Comparison of ENCODE assay signal across 26 cellular contexts in the genomic region with DNA sequence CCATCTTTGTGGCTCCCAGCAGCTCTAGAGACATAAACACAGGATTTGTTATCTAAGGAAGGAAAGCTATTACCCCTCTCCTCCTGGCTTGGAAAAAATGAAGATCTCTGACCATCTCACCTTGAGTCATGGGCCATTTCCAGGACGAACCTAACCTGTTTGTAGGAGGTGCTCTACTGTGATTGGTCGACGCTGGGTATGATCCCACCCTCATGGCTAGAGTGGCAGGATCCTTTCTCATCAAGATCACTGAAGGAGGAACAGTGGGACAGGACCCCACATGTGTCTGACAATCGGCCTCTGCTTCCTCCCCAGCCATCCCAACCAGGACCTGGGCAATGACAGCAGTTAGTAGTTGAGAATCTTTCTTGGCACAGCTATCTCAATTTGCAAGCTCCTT.
DNase-seq lines count a peak whose midpoint lies in the region; ATAC-seq, FAIRE-seq and TF ChIP-seq lines count a peak whose summit lies in the region.
"Had no signal": no experiment of that assay in that cellular context is flagged by ENCODE, and none has a peak within 500 bp of the region (broad histone marks: within the 10 kb centered on the region; RNA-seq: fewer than 3 reads in every experiment).

No MANE protein-coding gene starts in this region.

- H4K91ac ChIP-seq in H9 (ENCODE audit: insufficient read length, low read depth, low read length) = no peak overlapping the region

- H4K20me1 ChIP-seq in H9 (ENCODE audit: control insufficient read depth, insufficient read depth, insufficient read length) = no peaks in the 10 kb centered on the region

- peaks cover 8 to 16% of the 10 kb centered on the region in 2 experiments; a peak in 3 of 4 replicates for H3K4me1 Mint-ChIP-seq in H9
- 0 out of 2 replicates have a peak, but pooled peaks cover 3% of the 10 kb centered on the region for H3K4me1 Mint-ChIP-seq in WTC11
- peaks cover 9% of the 10 kb centered on the region for H3K4me1 Mint-ChIP-seq in MCF 10A (ENCODE audit: insufficient read depth, unreplicated experiment)
- H3K4me1 Mint-ChIP-seq: CD4-positive, alpha-beta memory T cell had no signal

- no peaks in the 10 kb centered on the region for H3K23me2 ChIP-seq in H9 (ENCODE audit: insufficient read length, low read depth, low read length, poor library complexity, severe bottlenecking)

- peaks cover 10% of the 10 kb centered on the region; the same call in 1 of the 3 replicates for H3K4me1 ChIP-seq in A549
- H3K4me1 ChIP-seq in H9 (ENCODE audit: insufficient read depth, low read length) = no peaks in the 10 kb centered on the region
- H3K4me1 ChIP-seq: SJCRH30 had no signal

- WGBS in A549 (ENCODE audit: missing lambda C conversion rate) = 22% methylated on average over 3 of the region's 4 CpGs
- no CpG with 5 or more reads among the region's 4 CpGs for WGBS in H9 (ENCODE audit: extremely low coverage, insufficient read length, low lambda C conversion rate)

- TF ChIP-seq CTCF in A549 (IDR thresholded peaks at IDR 0.05) (no peak), H9 (conservative IDR thresholded peaks at IDR 0.05) (no peak), WTC11 (IDR thresholded peaks at IDR 0.05) (no peak), MCF 10A (IDR thresholded peaks at IDR 0.05; ENCODE audit: unreplicated experiment) (no peak)

- no peak overlapping the region for H3K14ac ChIP-seq in H9 (ENCODE audit: insufficient read depth, low read length)

- H3K27me3 ChIP-seq in H9 (ENCODE audit: insufficient read depth, low read length) = no peaks in the 10 kb centered on the region
- H3K27me3 ChIP-seq: MG63, SJCRH30 had no signal

- DNase-seq in A549 (ENCODE audit: low read depth in 1 of 2, low spot score in 1 of 2) = no peak
- DNase-seq in H9 = peak; percentile 45
- no peak for DNase-seq in WTC11 (ENCODE audit: low spot score)
- DNase-seq in iPS-NIHi7 (ENCODE audit: extremely low spot score) = peak; percentile 67
- no peak for DNase-seq in MCF 10A (ENCODE audit: unreplicated experiment)
- DNase-seq in dermis blood vessel endothelial cell = no peak
- DNase-seq in SHP77 (lab: John Stamatoyannopoulos, UW) = no peak
- DNase-seq: C1 segment of cervical spinal cord; CD4-positive, alpha-beta memory T cell; DMS 273 treated with DMSO at 0.1 percent for 48 hours; DMS79; EL; GDM1; GM23248; KBM-7; MG63; NCI-H1105 treated with DMSO at 0.1 percent for 48 hours; NCI-H2029; NCI-H2227 treated with DMSO at 0.1 percent for 48 hours; NCI-H526 treated with DMSO at 0.1 percent for 48 hours; RPMI8226; SJCRH30 had no signal

- H3K79me2 ChIP-seq in H9 (ENCODE audit: insufficient read depth, low read length) = no peaks in the 10 kb centered on the region

- intact Hi-C loops in MCF 10A (cut with micrococcal nuclease) = loop anchor here (10.0 kb wide), 1 partner anchor 152 kb away; no protein-coding TSS in a partner anchor

- TF ChIP-seq RAD21 in A549 (conservative IDR thresholded peaks at IDR 0.05 in 1 of 2, IDR thresholded peaks at IDR 0.05 in 1 of 2) = no peak

- ATAC-seq in A549 = peak in 1 of 2 experiments; percentile 27; a peak in 1 of 6 replicates
- ATAC-seq in WTC11 = peak; percentile 84
- no peak for ATAC-seq in HG02759 (IDR thresholded peaks at IDR 0.05; ENCODE audit: unreplicated experiment)
- ATAC-seq: GM12878, SK-N-SH treated with all-trans-retinoic acid at 6 μM for 48 hours had no signal

- H3K9ac ChIP-seq in H9 (ENCODE audit: extremely low read depth, insufficient read length, low read length) = no peak overlapping the region
- H3K9ac ChIP-seq: GM23248 had no signal

- POLR2A ChIA-PET in A549 (lab: Yijun Ruan, JAX) (no interaction called here), WTC11 (lab: Charles Lee) (no interaction called here), MCF 10A (lab: Yijun Ruan, JAX) (interaction anchor here (1.3 kb wide), 2 partner anchors 8 to 30 kb away, joined by 4 to 6 read pairs; no protein-coding TSS in a partner anchor)

- no peak for TF ChIP-seq EP300 in A549 (IDR thresholded peaks at IDR 0.05)

- H2BK120ac ChIP-seq in H9 (ENCODE audit: low read depth, low read length, poor library complexity, severe bottlenecking) = no peak overlapping the region

- H2AK5ac ChIP-seq in H9 (ENCODE audit: insufficient read length, low read length) = no peak overlapping the region

- H3K4ac ChIP-seq in H9 (ENCODE audit: low read depth, low read length) = no peak overlapping the region

- H3T11ph ChIP-seq in H9 (ENCODE audit: low read length) = no peak overlapping the region

- no peak overlapping the region for H2BK20ac ChIP-seq in H9 (ENCODE audit: low read depth, low read length, poor library complexity, severe bottlenecking)

- CTCF ChIA-PET in A549 (lab: Yijun Ruan, JAX) = no interaction called here
- CTCF ChIA-PET in WTC11 (lab: Charles Lee) = interaction anchor here (1.4 kb wide), 1 partner anchor 470 kb away, joined by 3 read pairs; no protein-coding TSS in a partner anchor
- CTCF ChIA-PET in MCF 10A (lab: Yijun Ruan, JAX) = interaction anchor here (0.9 kb wide), 1 partner anchor 10 kb away, joined by 3 read pairs; no protein-coding TSS in a partner anchor

- H3K4me3 ChIP-seq in A549 = no peak overlapping the region
- H3K4me3 ChIP-seq: GM12878, GM23248, MG63, SJCRH30 had no signal

- H3K9me3 ChIP-seq in A549 = no peaks in the 10 kb centered on the region
- no peaks in the 10 kb centered on the region for H3K9me3 ChIP-seq in H9 (ENCODE audit: control insufficient read depth, low read depth, low read length)
- H3K9me3 ChIP-seq: MG63, SJCRH30 had no signal

- H3K56ac ChIP-seq in H9 (ENCODE audit: insufficient read length, low read depth, low read length) = no peak overlapping the region

- FAIRE-seq in A549 (lab: Jason Lieb, UNC) = no peak
- FAIRE-seq: GM12878, HTR-8/SVneo had no signal

- TF ChIP-seq POLR2A in A549 (IDR thresholded peaks at IDR 0.05; ENCODE audit: low read length) = no peak

- H2BK5ac ChIP-seq in H9 (ENCODE audit: insufficient read length, low read length) = no peak overlapping the region

- BruUV-seq in MCF 10A (replicated peaks; lab: Mats Ljungman, UMichigan) = no TSS peak

- no peaks in the 10 kb centered on the region for H3K79me1 ChIP-seq in H9 (ENCODE audit: insufficient read depth, low read depth, low read length, poor library complexity, severe bottlenecking)

- H3K4me3 Mint-ChIP-seq in H9 = no peak overlapping the region
- H3K4me3 Mint-ChIP-seq in WTC11 = no peak overlapping the region
- H3K4me3 Mint-ChIP-seq in MCF 10A (ENCODE audit: unreplicated experiment) = no peak overlapping the region
- H3K4me3 Mint-ChIP-seq: CD4-positive, alpha-beta memory T cell had no signal

- H4K5ac ChIP-seq in H9 (ENCODE audit: insufficient read length, low read depth, low read length) = no peak overlapping the region

- H2BK12ac ChIP-seq in H9 (ENCODE audit: insufficient read length, low read depth, low read length) = no peak overlapping the region

- H3K18ac ChIP-seq in H9 (ENCODE audit: insufficient read length, low read depth, low read length) = no peak overlapping the region

- no peak overlapping the region for H3K27ac ChIP-seq in A549
- no peak overlapping the region for H3K27ac ChIP-seq in H9 (ENCODE audit: insufficient read length, low read depth, low read length)
- H3K27ac ChIP-seq: GM23248, SJCRH30 had no signal

- H3K23ac ChIP-seq in H9 (ENCODE audit: insufficient read length, low read depth, low read length) = no peak overlapping the region

- H3K9me3 Mint-ChIP-seq in H9 (no peaks in the 10 kb centered on the region; a peak in 1 of 5 replicates), WTC11 (no peaks in the 10 kb centered on the region), MCF 10A (ENCODE audit: unreplicated experiment) (no peaks in the 10 kb centered on the region)
- H3K9me3 Mint-ChIP-seq: CD4-positive, alpha-beta memory T cell had no signal

- H3K4me2 ChIP-seq in A549 = peak overlapping the region; percentile 23; the same call in 1 of the 3 replicates
- H3K4me2 ChIP-seq in H9 (ENCODE audit: insufficient read depth, insufficient read length, low read length) = no peak overlapping the region

- H2AFZ ChIP-seq in H9 (ENCODE audit: low read length) = no peak overlapping the region
- H2AFZ ChIP-seq: GM23248 had no signal

- H3K27ac Mint-ChIP-seq in H9 (no peak overlapping the region), WTC11 (no peak overlapping the region), MCF 10A (ENCODE audit: low read depth, unreplicated experiment) (no peak overlapping the region)

- no peak overlapping the region for H4K8ac ChIP-seq in H9 (replicated peaks; ENCODE audit: insufficient read length, low read depth, low read length)

- H3K27me3 Mint-ChIP-seq in H9 (ENCODE audit: low read depth) (peaks cover 13% of the 10 kb centered on the region), WTC11 (ENCODE audit: low read depth) (no peaks in the 10 kb centered on the region; the same call in 1 of the 2 replicates), MCF 10A (ENCODE audit: insufficient read depth, unreplicated experiment) (no peaks in the 10 kb centered on the region)

- H2BK15ac ChIP-seq in H9 (ENCODE audit: low read depth, low read length) = no peak overlapping the region

- no peaks in the 10 kb centered on the region; a peak in 1 of 7 replicates for H3K36me3 Mint-ChIP-seq in H9 (ENCODE audit: insufficient read depth in 1 of 3, low read depth in 3 of 3)
- H3K36me3 Mint-ChIP-seq in WTC11 = no peaks in the 10 kb centered on the region
- peaks cover 4% of the 10 kb centered on the region for H3K36me3 Mint-ChIP-seq in MCF 10A (ENCODE audit: insufficient read depth, unreplicated experiment)
- H3K36me3 Mint-ChIP-seq: CD4-positive, alpha-beta memory T cell had no signal

TF ChIP-seq in A549, 52 proteins besides CTCF, POLR2A, EP300 and RAD21 (continues in another document):
- TF ChIP-seq RCOR1 (IDR thresholded peaks at IDR 0.05; ENCODE audit: low read depth, low read length) (no peak), PHF8 (IDR thresholded peaks at IDR 0.05; ENCODE audit: borderline replicate concordance, low read depth) (no peak), RARB (CRISPR knock-in tag; IDR thresholded peaks at IDR 0.05) (no peak)
- TF ChIP-seq, protein P1, sequence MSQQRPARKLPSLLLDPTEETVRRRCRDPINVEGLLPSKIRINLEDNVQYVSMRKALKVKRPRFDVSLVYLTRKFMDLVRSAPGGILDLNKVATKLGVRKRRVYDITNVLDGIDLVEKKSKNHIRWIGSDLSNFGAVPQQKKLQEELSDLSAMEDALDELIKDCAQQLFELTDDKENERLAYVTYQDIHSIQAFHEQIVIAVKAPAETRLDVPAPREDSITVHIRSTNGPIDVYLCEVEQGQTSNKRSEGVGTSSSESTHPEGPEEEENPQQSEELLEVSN (IDR thresholded peaks at IDR 0.05; ENCODE audit: borderline replicate concordance, low read depth) = no peak

TF ChIP-seq in WTC11, 78 proteins besides CTCF, POLR2A, EP300 and RAD21 (continues in another document):
- TF ChIP-seq NR3C1 (CRISPR knock-in tag; conservative IDR thresholded peaks at IDR 0.05; ENCODE audit: low read depth) (no peak), E2F5 (CRISPR knock-in tag; IDR thresholded peaks at IDR 0.05) (no peak)

Comparison
In these comparisons a context has a peak if more than half of its experiments do, and no peak if none do; other contexts are left out.
1. DNase-seq: peak in H9 (single experiment) and iPS-NIHi7 (single experiment); none in A549 (0 of 2), WTC11 (single experiment), MCF 10A (single experiment), dermis blood vessel endothelial cell (single experiment) and SHP77 (0 of 2).